ENCODE assay signal across 12 cellular contexts in genomic region chr7:111076205-111076604, GRCh38. TPM values are rescaled to one million over a fixed set of nuclear protein-coding genes. Genes with fewer than 3 reads are reported as not detected.
DNase-seq lines count a peak whose midpoint lies in the region; FAIRE-seq and TF ChIP-seq lines count a peak whose summit lies in the region.
"Had no signal": no experiment of that assay in that cellular context is flagged by ENCODE, and none has a peak within 500 bp of the region (broad histone marks: within the 10 kb centered on the region; RNA-seq: fewer than 3 reads in every experiment).

No MANE protein-coding gene starts in this region.

- no peak overlapping the region for H3K9ac ChIP-seq in adipocyte (ENCODE audit: low read length)
- no peak overlapping the region for H3K9ac ChIP-seq in smooth muscle cell (ENCODE audit: low read depth)

- peaks cover 41% of the 10 kb centered on the region for H3K4me1 ChIP-seq in adipocyte (ENCODE audit: control insufficient read depth, insufficient read depth, low read length)
- H3K4me1 ChIP-seq in smooth muscle cell (ENCODE audit: low read depth) = no peaks in the 10 kb centered on the region

- peak; percentile 58 for DNase-seq in GM04503 (ENCODE audit: low read depth)
- DNase-seq in RCC 7860 (ENCODE audit: low spot score) = peak; percentile 85
- DNase-seq in adipocyte (ENCODE audit: low read depth) = peak; percentile 21
- DNase-seq in smooth muscle cell (lab: John Stamatoyannopoulos, UW; ENCODE audit: unreplicated experiment) = no peak
- no peak for DNase-seq in NCI-H1048 (lab: John Stamatoyannopoulos, UW)
- DNase-seq in COR-L47 (lab: John Stamatoyannopoulos, UW) = no peak
- no peak for DNase-seq in HuH-7 (ENCODE audit: low spot score)
- DNase-seq: dermis blood vessel endothelial cell, DMS153, NCI-H1105, NCI-H774 had no signal

- H3K4me2 ChIP-seq in smooth muscle cell = no peak overlapping the region

- H3K4me3 ChIP-seq in adipocyte (ENCODE audit: low read length) (no peak overlapping the region), smooth muscle cell (no peak overlapping the region)

- no peaks in the 10 kb centered on the region for H3K79me2 ChIP-seq in smooth muscle cell (ENCODE audit: low read depth)

- FAIRE-seq in RCC 7860 (lab: Jason Lieb, UNC) = peak; percentile 78

- H4K20me1 ChIP-seq in smooth muscle cell (ENCODE audit: low read depth) = no peaks in the 10 kb centered on the region

- H3K27ac ChIP-seq in smooth muscle cell (ENCODE audit: low read depth) = peak overlapping the region; percentile 41
- H3K27ac ChIP-seq: HL-60 had no signal

- H3F3A ChIP-seq in smooth muscle cell (ENCODE audit: low read depth) = no peaks in the 10 kb centered on the region

- H3K36me3 ChIP-seq in adipocyte (ENCODE audit: control insufficient read depth, insufficient read depth, low read length, severe bottlenecking) (no peaks in the 10 kb centered on the region), smooth muscle cell (ENCODE audit: low read depth) (no peaks in the 10 kb centered on the region)

- no peak overlapping the region for H2AFZ ChIP-seq in smooth muscle cell (ENCODE audit: low read depth)

- no peaks in the 10 kb centered on the region for H3K9me3 ChIP-seq in adipocyte (ENCODE audit: control insufficient read depth, low read length)
- H3K9me3 ChIP-seq in smooth muscle cell (replicated peaks; ENCODE audit: low read depth) = no peaks in the 10 kb centered on the region

- no peaks in the 10 kb centered on the region for H3K27me3 ChIP-seq in adipocyte (replicated peaks; ENCODE audit: control insufficient read depth, insufficient read depth, low read length)
- H3K27me3 ChIP-seq in smooth muscle cell (ENCODE audit: low read depth) = no peaks in the 10 kb centered on the region

- no peak for TF ChIP-seq CTCF in smooth muscle cell (IDR thresholded peaks at IDR 0.05; ENCODE audit: borderline replicate concordance, insufficient read depth, poor library complexity, severe bottlenecking)

RNA-seq across cellular contexts. Expression of gene LRRN3, which starts 14.7 kb away (rescaled TPM):
- 4.5 and 7.7 TPM in 2 replicates for total RNA-seq in smooth muscle cell
- polyA plus RNA-seq in smooth muscle cell = 2.5 and 5.8 TPM in 2 replicates
- total RNA-seq: dermis blood vessel endothelial cell had no signal

Comparison
In these comparisons a context has a peak if more than half of its experiments do, and no peak if none do; other contexts are left out.
1. DNase-seq: peak in GM04503 (single experiment), RCC 7860 (single experiment) and adipocyte (single experiment); none in smooth muscle cell (single experiment), NCI-H1048 (single experiment), COR-L47 (single experiment) and HuH-7 (single experiment).